1 cellular context compared by ENCODE assay signal in genomic region chr3:154251610-154252009, GRCh38.
TF ChIP-seq lines count a peak whose summit lies in the region.

No MANE protein-coding gene starts in this region.

TF ChIP-seq in liver, 16 proteins besides CTCF, POLR2A, EP300 and RAD21 (continued from another document):
- TF ChIP-seq JUND (IDR thresholded peaks at IDR 0.05) (peak in 1 of 2 donors; percentile 72), RXRA (IDR thresholded peaks at IDR 0.05) (peak; percentile 68 to 70), FOXA1 (IDR thresholded peaks at IDR 0.05) (peak; percentile 73), ATF3 (IDR thresholded peaks at IDR 0.05) (no peak)
